ENCODE assay signal across 1 cellular context in the genomic region with DNA sequence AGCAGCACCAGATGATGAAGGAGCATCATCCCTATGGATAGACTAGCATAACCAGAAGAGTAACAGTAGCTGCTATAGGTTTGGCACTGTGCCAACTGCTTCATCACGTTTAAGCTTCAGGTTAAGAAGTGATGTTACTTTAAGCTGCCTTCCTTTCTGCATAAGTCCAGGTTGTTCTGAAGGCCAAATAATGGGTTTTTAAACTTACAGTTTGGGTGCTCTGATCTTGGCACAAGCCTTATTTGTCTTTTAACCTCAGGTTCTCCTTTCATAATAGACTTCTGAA.
TF ChIP-seq lines count a peak whose summit lies in the region.

No MANE protein-coding gene starts in this region.

TF ChIP-seq in WTC11, 78 proteins besides CTCF, POLR2A, EP300 and RAD21 (continued from another document):
- TF ChIP-seq MYBL2 (CRISPR knock-in tag; IDR thresholded peaks at IDR 0.05): no peak
- TF ChIP-seq FOXP1 (CRISPR knock-in tag; IDR thresholded peaks at IDR 0.05; ENCODE audit: borderline replicate concordance): no peak
- no peak for TF ChIP-seq ZMAT4 (CRISPR knock-in tag; IDR thresholded peaks at IDR 0.05)
- TF ChIP-seq, protein P1, sequence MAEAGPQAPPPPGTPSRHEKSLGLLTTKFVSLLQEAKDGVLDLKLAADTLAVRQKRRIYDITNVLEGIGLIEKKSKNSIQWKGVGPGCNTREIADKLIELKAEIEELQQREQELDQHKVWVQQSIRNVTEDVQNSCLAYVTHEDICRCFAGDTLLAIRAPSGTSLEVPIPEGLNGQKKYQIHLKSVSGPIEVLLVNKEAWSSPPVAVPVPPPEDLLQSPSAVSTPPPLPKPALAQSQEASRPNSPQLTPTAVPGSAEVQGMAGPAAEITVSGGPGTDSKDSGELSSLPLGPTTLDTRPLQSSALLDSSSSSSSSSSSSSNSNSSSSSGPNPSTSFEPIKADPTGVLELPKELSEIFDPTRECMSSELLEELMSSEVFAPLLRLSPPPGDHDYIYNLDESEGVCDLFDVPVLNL (CRISPR knock-in tag; IDR thresholded peaks at IDR 0.05; ENCODE audit: borderline replicate concordance, low read depth): no peak
- no peak for TF ChIP-seq ZNF396 (CRISPR knock-in tag; IDR thresholded peaks at IDR 0.05; ENCODE audit: borderline replicate concordance)
- no peak for TF ChIP-seq CBFB (CRISPR knock-in tag; IDR thresholded peaks at IDR 0.05; ENCODE audit: low read depth)
- TF ChIP-seq, protein P2, sequence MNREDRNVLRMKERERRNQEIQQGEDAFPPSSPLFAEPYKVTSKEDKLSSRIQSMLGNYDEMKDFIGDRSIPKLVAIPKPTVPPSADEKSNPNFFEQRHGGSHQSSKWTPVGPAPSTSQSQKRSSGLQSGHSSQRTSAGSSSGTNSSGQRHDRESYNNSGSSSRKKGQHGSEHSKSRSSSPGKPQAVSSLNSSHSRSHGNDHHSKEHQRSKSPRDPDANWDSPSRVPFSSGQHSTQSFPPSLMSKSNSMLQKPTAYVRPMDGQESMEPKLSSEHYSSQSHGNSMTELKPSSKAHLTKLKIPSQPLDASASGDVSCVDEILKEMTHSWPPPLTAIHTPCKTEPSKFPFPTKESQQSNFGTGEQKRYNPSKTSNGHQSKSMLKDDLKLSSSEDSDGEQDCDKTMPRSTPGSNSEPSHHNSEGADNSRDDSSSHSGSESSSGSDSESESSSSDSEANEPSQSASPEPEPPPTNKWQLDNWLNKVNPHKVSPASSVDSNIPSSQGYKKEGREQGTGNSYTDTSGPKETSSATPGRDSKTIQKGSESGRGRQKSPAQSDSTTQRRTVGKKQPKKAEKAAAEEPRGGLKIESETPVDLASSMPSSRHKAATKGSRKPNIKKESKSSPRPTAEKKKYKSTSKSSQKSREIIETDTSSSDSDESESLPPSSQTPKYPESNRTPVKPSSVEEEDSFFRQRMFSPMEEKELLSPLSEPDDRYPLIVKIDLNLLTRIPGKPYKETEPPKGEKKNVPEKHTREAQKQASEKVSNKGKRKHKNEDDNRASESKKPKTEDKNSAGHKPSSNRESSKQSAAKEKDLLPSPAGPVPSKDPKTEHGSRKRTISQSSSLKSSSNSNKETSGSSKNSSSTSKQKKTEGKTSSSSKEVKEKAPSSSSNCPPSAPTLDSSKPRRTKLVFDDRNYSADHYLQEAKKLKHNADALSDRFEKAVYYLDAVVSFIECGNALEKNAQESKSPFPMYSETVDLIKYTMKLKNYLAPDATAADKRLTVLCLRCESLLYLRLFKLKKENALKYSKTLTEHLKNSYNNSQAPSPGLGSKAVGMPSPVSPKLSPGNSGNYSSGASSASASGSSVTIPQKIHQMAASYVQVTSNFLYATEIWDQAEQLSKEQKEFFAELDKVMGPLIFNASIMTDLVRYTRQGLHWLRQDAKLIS (CRISPR knock-in tag; IDR thresholded peaks at IDR 0.05; ENCODE audit: borderline replicate concordance): no peak
- no peak for TF ChIP-seq ETV6 (CRISPR knock-in tag; IDR thresholded peaks at IDR 0.05)
TF ChIP-seq in WTC11: peak in this region for 0.
